Comparison of ENCODE assay signal across 10 cellular contexts in the genomic region with DNA sequence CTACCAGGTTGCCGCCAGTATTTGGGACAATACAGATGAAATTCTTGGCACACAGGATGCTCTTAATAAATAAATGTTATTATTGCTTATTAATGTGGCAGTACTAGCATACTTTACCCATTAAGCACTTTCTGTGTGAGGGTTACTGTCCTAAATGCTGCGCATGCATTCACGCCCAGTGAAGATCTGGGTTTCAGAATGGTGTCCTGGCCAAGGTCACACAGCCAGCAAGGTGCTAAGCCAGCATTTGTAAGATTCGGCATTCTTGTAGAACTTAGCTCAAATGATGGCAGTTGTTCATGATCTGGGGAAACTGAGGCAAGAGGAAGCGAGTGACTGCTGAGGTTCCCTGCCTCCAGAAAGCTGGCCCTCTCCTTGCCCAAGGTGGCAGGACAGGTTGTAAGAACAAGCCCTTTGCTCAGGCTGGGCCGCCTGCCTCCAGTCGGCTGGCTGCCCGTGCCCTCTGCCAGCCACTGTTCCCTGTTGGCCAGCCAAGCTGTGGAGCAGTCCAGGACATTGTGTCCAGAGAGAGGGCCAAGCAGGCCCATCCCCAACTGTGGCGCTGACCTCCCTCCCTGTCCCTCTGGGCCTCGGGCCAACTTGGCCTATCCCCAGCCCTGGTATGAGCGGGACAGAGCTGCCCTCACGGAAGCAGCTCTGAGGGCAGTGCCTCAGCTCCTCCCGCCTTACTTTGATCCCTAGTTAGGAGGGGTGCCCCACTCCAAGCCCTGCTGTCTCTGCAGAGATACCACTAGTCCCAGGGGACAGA. TPM values are rescaled to one million over a fixed set of nuclear protein-coding genes. Genes with fewer than 3 reads are reported as not detected.
A peak's percentile ranks its signal among the peaks of the same experiment; 100 is the strongest.
DNase-seq lines count a peak whose midpoint lies in the region; ATAC-seq and TF ChIP-seq lines count a peak whose summit lies in the region.
"Had no signal": no experiment of that assay in that cellular context is flagged by ENCODE, and none has a peak within 500 bp of the region (broad histone marks: within the 10 kb centered on the region; RNA-seq: fewer than 3 reads in every experiment).

No MANE protein-coding gene starts in this region.

- no peaks in the 10 kb centered on the region for H3K27me3 Mint-ChIP-seq in type B pancreatic cell

- no peak overlapping the region for H3K4me3 Mint-ChIP-seq in type B pancreatic cell

- no peaks in the 10 kb centered on the region for H3K9me3 ChIP-seq in adipocyte (ENCODE audit: control insufficient read depth, low read length)
- no peaks in the 10 kb centered on the region for H3K9me3 ChIP-seq in muscle layer of duodenum (ENCODE audit: control insufficient read depth in 1 of 2, low read length in 2 of 2)
- no peaks in the 10 kb centered on the region for H3K9me3 ChIP-seq in upper lobe of left lung

- H3K9me3 Mint-ChIP-seq in type B pancreatic cell: no peaks in the 10 kb centered on the region
- H3K9me3 Mint-ChIP-seq: brain had no signal

- no peaks in the 10 kb centered on the region for H3K36me3 Mint-ChIP-seq in type B pancreatic cell
- H3K36me3 Mint-ChIP-seq: brain had no signal

- peak overlapping the region; percentile 35 for H3K9ac ChIP-seq in adipocyte (ENCODE audit: low read length)

- H3K36me3 ChIP-seq in adipocyte (ENCODE audit: control insufficient read depth, insufficient read depth, low read length, severe bottlenecking): peaks cover 1% of the 10 kb centered on the region
- H3K36me3 ChIP-seq in muscle layer of duodenum (ENCODE audit: control insufficient read depth in 1 of 2, insufficient read depth in 2 of 2, low read length in 2 of 2): peaks cover 0 to 3% of the 10 kb centered on the region in 2 donors
- H3K36me3 ChIP-seq in upper lobe of left lung: peaks cover 0 to under 1% (median 0%) of the 10 kb centered on the region in 4 donors

- DNase-seq in adipocyte (ENCODE audit: low read depth): peak; percentile 27
- peak; percentile 26 to 63 for DNase-seq in foreskin fibroblast
- peak; percentile 90 to 95 for DNase-seq in upper lobe of left lung
- DNase-seq in DMS 273 (lab: John Stamatoyannopoulos, UW; ENCODE audit: unreplicated experiment): no peak
- DNase-seq in type B pancreatic cell (ENCODE audit: extremely low spot score, unreplicated experiment): no peak
- DNase-seq in stimulated activated naive CD4-positive, alpha-beta T cell (lab: John Stamatoyannopoulos, UW): no peak
- DNase-seq: NCI-H748 treated with DMSO at 0.1 percent for 48 hours had no signal

- H3K27ac ChIP-seq in muscle layer of duodenum (ENCODE audit: low read length) (peak overlapping the region; percentile 41), upper lobe of left lung (peak overlapping the region; percentile 79 to 98 (median 82))

- peaks cover 35% of the 10 kb centered on the region for H3K4me1 ChIP-seq in adipocyte (ENCODE audit: control insufficient read depth, insufficient read depth, low read length)
- H3K4me1 ChIP-seq in muscle layer of duodenum (ENCODE audit: control insufficient read depth in 1 of 2, insufficient read depth in 2 of 2, low read length in 2 of 2): peaks cover 3 to 41% of the 10 kb centered on the region in 2 donors
- peaks cover 38 to 58% (median 44%) of the 10 kb centered on the region in 4 donors for H3K4me1 ChIP-seq in upper lobe of left lung

- TF ChIP-seq EP300 in upper lobe of left lung (IDR thresholded peaks at IDR 0.05): peak in 2 of 4 donors; percentile 91 to 97

- no peak for TF ChIP-seq CTCF in foreskin fibroblast (IDR thresholded peaks at IDR 0.05; ENCODE audit: low read depth, low read length)
- TF ChIP-seq CTCF in upper lobe of left lung (IDR thresholded peaks at IDR 0.05): no peak
- no peak for TF ChIP-seq CTCF in type B pancreatic cell (conservative IDR thresholded peaks at IDR 0.05)

- peak in 2 of 4 donors; percentile 41 to 75 for TF ChIP-seq POLR2A in upper lobe of left lung (IDR thresholded peaks at IDR 0.05)

- no peak overlapping the region for H3K27ac Mint-ChIP-seq in type B pancreatic cell

- peaks cover 8% of the 10 kb centered on the region for H3K4me1 Mint-ChIP-seq in type B pancreatic cell (ENCODE audit: unreplicated experiment)

- peak; percentile 20 to 94 for ATAC-seq in upper lobe of left lung (ENCODE audit: low FRiP score in 2 of 2)
- ATAC-seq in HG03045 (IDR thresholded peaks at IDR 0.05; ENCODE audit: unreplicated experiment): no peak

- no peak overlapping the region for H3K4me3 ChIP-seq in adipocyte (ENCODE audit: low read length)
- H3K4me3 ChIP-seq in foreskin fibroblast (ENCODE audit: low read depth in 1 of 2, low read length in 2 of 2): no peak overlapping the region
- no peak overlapping the region for H3K4me3 ChIP-seq in muscle layer of duodenum (ENCODE audit: low read depth in 1 of 2, low read length in 2 of 2)
- H3K4me3 ChIP-seq in upper lobe of left lung: peak overlapping the region in 1 of 4 donors; percentile 12

- WGBS in upper lobe of left lung, 2 donors: 47 to 68% methylated on average over 8 to 9 of the region's 13 CpGs

- H3K27me3 ChIP-seq in adipocyte (replicated peaks; ENCODE audit: control insufficient read depth, insufficient read depth, low read length) (no peaks in the 10 kb centered on the region), muscle layer of duodenum (ENCODE audit: low read depth, low read length) (no peaks in the 10 kb centered on the region), upper lobe of left lung (no peaks in the 10 kb centered on the region)

RNA-seq across cellular contexts. Expression of a gene that starts 28.8 kb away (rescaled TPM):
- total RNA-seq in upper lobe of left lung (10 to 100 TPM; 32.8 to 53.6 (median 50.1) TPM), type B pancreatic cell (ENCODE audit: low replicate concordance) (47.4 and 54.5 TPM in 2 replicates)

RNA-seq across cellular contexts. Expression of a gene that starts 36.1 kb away (rescaled TPM):
- 10 to 100 TPM; 12.6 to 41.8 (median 19.4) TPM for total RNA-seq in upper lobe of left lung
- total RNA-seq in type B pancreatic cell (ENCODE audit: low replicate concordance): 10.5 TPM in 2 replicates

RNA-seq across cellular contexts. Expression of a gene that starts 50.7 kb away (rescaled TPM):
- total RNA-seq in upper lobe of left lung (10 to 100 TPM in 5 of 6 donors, 1 to 10 TPM in 1; 9.4 to 49.3 (median 31.2) TPM), type B pancreatic cell (ENCODE audit: low replicate concordance) (38.2 and 54.8 TPM in 2 replicates)

RNA-seq across cellular contexts. Expression of a gene that starts 51.1 kb away (rescaled TPM):
- total RNA-seq in upper lobe of left lung (100 to 1,000 TPM in 1 of 6 donors, 10 to 100 TPM in 5; 51.3 to 102 (median 83.4) TPM), type B pancreatic cell (ENCODE audit: low replicate concordance) (107 and 142 TPM in 2 replicates)

Comparison
In these comparisons a context has a peak if more than half of its experiments do, and no peak if none do; other contexts are left out.
1. DNase-seq: peak in adipocyte (single experiment), foreskin fibroblast (2 of 2) and upper lobe of left lung (2 of 2); none in DMS 273 (single experiment), type B pancreatic cell (single experiment) and stimulated activated naive CD4-positive, alpha-beta T cell (0 of 6).